9 cellular contexts compared by ENCODE assay signal in genomic region chrX:23732704-23733103, GRCh38. TPM values are rescaled to one million over a fixed set of nuclear protein-coding genes. Genes with fewer than 3 reads are reported as not detected.
A peak's percentile ranks its signal among the peaks of the same experiment; 100 is the strongest.
DNase-seq lines count a peak whose midpoint lies in the region; ATAC-seq and TF ChIP-seq lines count a peak whose summit lies in the region.
"Had no signal": no experiment of that assay in that cellular context is flagged by ENCODE, and none has a peak within 500 bp of the region (broad histone marks: within the 10 kb centered on the region; RNA-seq: fewer than 3 reads in every experiment).

No MANE protein-coding gene starts in this region.

- H3K27me3 ChIP-seq in GM06990 (replicated peaks; ENCODE audit: control insufficient read depth, insufficient read depth, low read length) (no peaks in the 10 kb centered on the region), BE2C (no peaks in the 10 kb centered on the region), breast epithelium (peaks cover 0 to 6% of the 10 kb centered on the region in 2 donors), H7 (ENCODE audit: control insufficient read depth, insufficient read depth, low read length) (no peaks in the 10 kb centered on the region)

- H3K36me3 ChIP-seq in GM06990 (ENCODE audit: control insufficient read depth, insufficient read depth, low read length) (no peaks in the 10 kb centered on the region), BE2C (peaks cover 9% of the 10 kb centered on the region; the same call in 1 of the 2 replicates), breast epithelium (no peaks in the 10 kb centered on the region), H7 (replicated peaks; ENCODE audit: control insufficient read depth, insufficient read depth, low read length) (peaks cover 4% of the 10 kb centered on the region)

- H3K4me3 ChIP-seq in GM06990 (replicated peaks; ENCODE audit: low read depth, low read length): no peak overlapping the region
- H3K4me3 ChIP-seq in BE2C (ENCODE audit: low read depth, low read length): no peak overlapping the region
- H3K4me3 ChIP-seq in breast epithelium: no peak overlapping the region
- H3K4me3 ChIP-seq in H7 (ENCODE audit: insufficient read depth, low read depth, low read length): no peak overlapping the region

- ATAC-seq in GM19328 (IDR thresholded peaks at IDR 0.05; ENCODE audit: unreplicated experiment) (peak; percentile 72), HG03025 (IDR thresholded peaks at IDR 0.05; ENCODE audit: low FRiP score, unreplicated experiment) (peak; percentile 78), T-helper 17 cell (peak; percentile 48)

- peak; percentile 74 for DNase-seq in GM06990 (ENCODE audit: extremely low read depth, insufficient read length)
- no peak for DNase-seq in T-helper 17 cell
- DNase-seq in BE2C: no peak
- DNase-seq in breast epithelium (ENCODE audit: low spot score in 2 of 2): no peak
- DNase-seq in H7: no peak
- no peak for DNase-seq in NCI-H446 treated with DMSO at 0.1 percent for 48 hours (lab: John Stamatoyannopoulos, UW)
- DNase-seq: DND-41 had no signal

- intact Hi-C loops in breast epithelium (cut with DNase I; ENCODE audit: low total_unique reads): no loop called here

- no peak overlapping the region for H3K27ac Mint-ChIP-seq in T-helper 17 cell

- H3K9me3 ChIP-seq in T-helper 17 cell (ENCODE audit: control insufficient read depth, low read length, poor library complexity, severe bottlenecking) (no peaks in the 10 kb centered on the region), BE2C (no peaks in the 10 kb centered on the region), breast epithelium (no peaks in the 10 kb centered on the region)

- no peak overlapping the region for H3K27ac ChIP-seq in breast epithelium

- TF ChIP-seq POLR2A in breast epithelium (IDR thresholded peaks at IDR 0.05): no peak

- H3K4me1 ChIP-seq in BE2C (no peaks in the 10 kb centered on the region), breast epithelium (no peaks in the 10 kb centered on the region)

- no peak overlapping the region for H3K4me3 Mint-ChIP-seq in T-helper 17 cell

- H3K4me1 Mint-ChIP-seq in T-helper 17 cell: peaks cover 4% of the 10 kb centered on the region

- no peaks in the 10 kb centered on the region for H3K27me3 Mint-ChIP-seq in T-helper 17 cell

- TF ChIP-seq CTCF in GM06990 (IDR thresholded peaks at IDR 0.05; ENCODE audit: insufficient read depth, low read length, poor library complexity, severe bottlenecking): no peak
- no peak for TF ChIP-seq CTCF in BE2C (IDR thresholded peaks at IDR 0.05; ENCODE audit: low read depth, low read length)
- TF ChIP-seq CTCF in breast epithelium (IDR thresholded peaks at IDR 0.05): no peak

- peaks cover 7% of the 10 kb centered on the region for H3K36me3 Mint-ChIP-seq in T-helper 17 cell (ENCODE audit: low read depth)

RNA-seq across cellular contexts. Expression of gene ACOT9, which starts 10.4 kb away (rescaled TPM):
- total RNA-seq in T-helper 17 cell (10 to 100 TPM; 22.5 to 24.9 TPM), breast epithelium (10 to 100 TPM; 38.7 to 42.3 (median 41.0) TPM)
- 10.6 TPM for polyA plus RNA-seq in BE2C (2012; ENCODE audit: insufficient read depth, insufficient read length, low read depth)
- 47.0 and 48.5 TPM in 2 replicates for total RNA-seq in H7 (2014; rRNA removed; shearing (Covaris generic))

RNA-seq across cellular contexts. Expression of gene SAT1, which starts 50.3 kb away (rescaled TPM):
- total RNA-seq in T-helper 17 cell: 100 to 1,000 TPM; 362 to 368 TPM
- 15.1 TPM for polyA plus RNA-seq in BE2C (2012; ENCODE audit: insufficient read depth, insufficient read length, low read depth)
- 1,000 to 10,000 TPM in 2 of 3 donors, 100 to 1,000 TPM in 1; 980 to 1,359 (median 1,246) TPM for total RNA-seq in breast epithelium
- 107 and 187 TPM in 2 replicates for total RNA-seq in H7 (2014; rRNA removed; shearing (Covaris generic))
